In genomic region chr12:22413592-22413991, GRCh38 we compare ENCODE assay signal across 20 cellular contexts.
"Had no signal": no experiment of that assay in that cellular context is flagged by ENCODE, and none has a peak within 500 bp of the region (broad histone marks: within the 10 kb centered on the region; RNA-seq: fewer than 3 reads in every experiment).

No MANE protein-coding gene starts in this region.

- H3K4me3 Mint-ChIP-seq: naive thymus-derived CD4-positive, alpha-beta T cell; nephron progenitor cell; stimulated activated naive B cell treated with anti-CD40 and anti-IgM and Interleukin-4, amounts not matched to agents 10 μg/mL and 1 μg/mL and 100 μg/mL, for 72 hours; stimulated activated naive CD8-positive, alpha-beta T cell treated with anti-CD3 and anti-CD28 coated beads, Interleukin-15, amount 100 ng/mL, for 72 hours had no signal

- H3K4me1 ChIP-seq: parathyroid adenoma, prostate gland had no signal

- ATAC-seq: esophagus mucosa; left colon; naive thymus-derived CD4-positive, alpha-beta T cell; stimulated activated naive B cell treated with anti-CD40 and anti-IgM and Interleukin-4, amounts not matched to agents 10 μg/mL and 1 μg/mL and 100 μg/mL, for 72 hours; stimulated activated naive CD8-positive, alpha-beta T cell treated with anti-CD3 and anti-CD28 coated beads, Interleukin-15, amount 100 ng/mL, for 72 hours had no signal

- DNase-seq: effector memory CD4-positive, alpha-beta T cell; gastrocnemius medialis; glutamatergic neuron; left colon; mammary epithelial cell; naive thymus-derived CD4-positive, alpha-beta T cell; nephron progenitor cell; retina; sigmoid colon; stimulated activated CD4-positive, alpha-beta T cell treated with anti-CD3 and anti-CD28 coated beads, Interleukin-2, amount 100 ng/mL, for 24 hours; stimulated activated CD4-positive, alpha-beta T cell treated with anti-CD3 and anti-CD28 coated beads, Interleukin-4, amount 100 ng/mL, for 4 hours; stimulated activated naive B cell treated with anti-CD40 and anti-IgM and Interleukin-4, amounts not matched to agents 10 μg/mL and 1 μg/mL and 100 μg/mL, for 72 hours; stimulated activated naive CD8-positive, alpha-beta T cell treated with anti-CD3 and anti-CD28 coated beads, Interleukin-15, amount 100 ng/mL, for 72 hours; testis; transverse colon had no signal

- H3K4me3 ChIP-seq: gastrocnemius medialis, hepatocyte, prostate gland, sigmoid colon, skin epidermis, testis, transverse colon had no signal

- H3K27me3 ChIP-seq: gastrocnemius medialis, hepatocyte, sigmoid colon, testis, transverse colon had no signal

- H3K27ac Mint-ChIP-seq: naive thymus-derived CD4-positive, alpha-beta T cell; nephron progenitor cell; stimulated activated naive B cell treated with anti-CD40 and anti-IgM and Interleukin-4, amounts not matched to agents 10 μg/mL and 1 μg/mL and 100 μg/mL, for 72 hours; stimulated activated naive CD8-positive, alpha-beta T cell treated with anti-CD3 and anti-CD28 coated beads, Interleukin-15, amount 100 ng/mL, for 72 hours had no signal

- H3K9me3 ChIP-seq: gastrocnemius medialis, prostate gland, sigmoid colon, testis, transverse colon had no signal

- H3K4me1 Mint-ChIP-seq: nephron progenitor cell had no signal

- H3K27ac ChIP-seq: gastrocnemius medialis, hepatocyte, parathyroid adenoma, prostate gland, testis, transverse colon had no signal

- H3K36me3 ChIP-seq: gastrocnemius medialis, prostate gland, sigmoid colon, transverse colon had no signal

- H3K27me3 Mint-ChIP-seq: stimulated activated naive CD8-positive, alpha-beta T cell treated with anti-CD3 and anti-CD28 coated beads, Interleukin-15, amount 100 ng/mL, for 72 hours had no signal

- H3K36me3 Mint-ChIP-seq: naive thymus-derived CD4-positive, alpha-beta T cell; stimulated activated naive B cell treated with anti-CD40 and anti-IgM and Interleukin-4, amounts not matched to agents 10 μg/mL and 1 μg/mL and 100 μg/mL, for 72 hours had no signal

- H3K9me3 Mint-ChIP-seq: naive thymus-derived CD4-positive, alpha-beta T cell; nephron progenitor cell; stimulated activated naive B cell treated with anti-CD40 and anti-IgM and Interleukin-4, amounts not matched to agents 10 μg/mL and 1 μg/mL and 100 μg/mL, for 72 hours; stimulated activated naive CD8-positive, alpha-beta T cell treated with anti-CD3 and anti-CD28 coated beads, Interleukin-15, amount 100 ng/mL, for 72 hours had no signal
